ENCODE assay signal across 1 cellular context in genomic region chr6:110703906-110704594, GRCh38.
TF ChIP-seq lines count a peak whose summit lies in the region.

No MANE protein-coding gene starts in this region.

TF ChIP-seq in HepG2, 621 proteins besides CTCF, POLR2A, EP300 and RAD21 (continued from another document and continues in another):
- TF ChIP-seq CREBL2 (CRISPR knock-in tag; IDR thresholded peaks at IDR 0.05; ENCODE audit: borderline replicate concordance), result no peak
- TF ChIP-seq EEA1 (CRISPR knock-in tag; IDR thresholded peaks at IDR 0.05; ENCODE audit: borderline replicate concordance), result no peak
- no peak for TF ChIP-seq ZNF276 (CRISPR knock-in tag; IDR thresholded peaks at IDR 0.05; ENCODE audit: low read depth)
- no peak for TF ChIP-seq MXI1 (IDR thresholded peaks at IDR 0.05; ENCODE audit: borderline replicate concordance, low read depth, low read length)
- peak; percentile 44; the same call in 1 of the 2 replicates for TF ChIP-seq SALL2 (CRISPR knock-in tag; IDR thresholded peaks at IDR 0.05)
- TF ChIP-seq ZNF318 (CRISPR knock-in tag; IDR thresholded peaks at IDR 0.05), result no peak
- TF ChIP-seq HES4 (CRISPR knock-in tag; IDR thresholded peaks at IDR 0.05; ENCODE audit: borderline replicate concordance), result no peak
- TF ChIP-seq PCBP2 (optimal IDR thresholded peaks at IDR 0.05; ENCODE audit: low read depth, low read length, poor library complexity, severe bottlenecking), result no peak
- no peak for TF ChIP-seq KDM5B (CRISPR knock-in tag; IDR thresholded peaks at IDR 0.05; ENCODE audit: borderline replicate concordance)
- peak; percentile 95 for TF ChIP-seq MBD4 (IDR thresholded peaks at IDR 0.05; ENCODE audit: borderline replicate concordance, low read length)
- peak; percentile 52; the same call in 1 of the 2 replicates for TF ChIP-seq SP5 (CRISPR knock-in tag; IDR thresholded peaks at IDR 0.05; ENCODE audit: borderline replicate concordance, low read depth)
- no peak for TF ChIP-seq PRDM4 (CRISPR knock-in tag; IDR thresholded peaks at IDR 0.05; ENCODE audit: borderline replicate concordance)
- TF ChIP-seq IKZF1 (IDR thresholded peaks at IDR 0.05), result no peak
- peak; percentile 86; the same call in 1 of the 2 replicates for TF ChIP-seq MLX (CRISPR knock-in tag; IDR thresholded peaks at IDR 0.05)
- peak in 1 of 2 experiments; percentile 82; a peak in 2 of 4 replicates for TF ChIP-seq ATF4 (CRISPR knock-in tag; IDR thresholded peaks at IDR 0.05)
- no peak for TF ChIP-seq FOXO4 (CRISPR knock-in tag; conservative IDR thresholded peaks at IDR 0.05)
- TF ChIP-seq CEBPG (CRISPR knock-in tag; IDR thresholded peaks at IDR 0.05), result peak; percentile 99
- no peak for TF ChIP-seq ZSCAN12 (CRISPR knock-in tag; IDR thresholded peaks at IDR 0.05)
- no peak for TF ChIP-seq HNRNPH1 (optimal IDR thresholded peaks at IDR 0.05; ENCODE audit: low read depth, low read length)
- TF ChIP-seq THAP7 (CRISPR knock-in tag; IDR thresholded peaks at IDR 0.05), result no peak
- TF ChIP-seq TBL1XR1 (IDR thresholded peaks at IDR 0.05; ENCODE audit: borderline replicate concordance, low read length, partially characterized antibody), result peak; percentile 68
- TF ChIP-seq CEBPB (IDR thresholded peaks at IDR 0.05; ENCODE audit: borderline replicate concordance, low read depth, low read length), result peak; percentile 99
- no peak for TF ChIP-seq NONO (IDR thresholded peaks at IDR 0.05)
- TF ChIP-seq NONO (CRISPR knock-in tag; conservative IDR thresholded peaks at IDR 0.05), result peak; percentile 53; the same call in 1 of the 2 replicates
- TF ChIP-seq ZNF792 (CRISPR knock-in tag; IDR thresholded peaks at IDR 0.05), result no peak; the same call in 1 of the 2 replicates
- TF ChIP-seq ZIK1 (CRISPR knock-in tag; IDR thresholded peaks at IDR 0.05; ENCODE audit: borderline replicate concordance, low read depth), result no peak
- TF ChIP-seq MATR3 (CRISPR knock-in tag; IDR thresholded peaks at IDR 0.05), result no peak
- no peak for TF ChIP-seq PLRG1 (conservative IDR thresholded peaks at IDR 0.05)
- TF ChIP-seq PAF1 (CRISPR knock-in tag; IDR thresholded peaks at IDR 0.05), result no peak
- TF ChIP-seq ZNF800 (CRISPR knock-in tag; IDR thresholded peaks at IDR 0.05), result peak; percentile 41; the same call in 1 of the 2 replicates
- TF ChIP-seq TERF1 (CRISPR knock-in tag; IDR thresholded peaks at IDR 0.05), result no peak
- peak; percentile 91 for TF ChIP-seq ZFP1 (CRISPR knock-in tag; IDR thresholded peaks at IDR 0.05)
- TF ChIP-seq ZSCAN5A (CRISPR knock-in tag; IDR thresholded peaks at IDR 0.05; ENCODE audit: borderline replicate concordance), result peak; percentile 66; the same call in 1 of the 2 replicates
- TF ChIP-seq DRAP1 (CRISPR knock-in tag; IDR thresholded peaks at IDR 0.05), result no peak
- TF ChIP-seq ZFP36 (IDR thresholded peaks at IDR 0.05; ENCODE audit: borderline replicate concordance, low read depth, low read length, partially characterized antibody), result no peak
